ENCODE assay signal across 7 cellular contexts in the genomic region with DNA sequence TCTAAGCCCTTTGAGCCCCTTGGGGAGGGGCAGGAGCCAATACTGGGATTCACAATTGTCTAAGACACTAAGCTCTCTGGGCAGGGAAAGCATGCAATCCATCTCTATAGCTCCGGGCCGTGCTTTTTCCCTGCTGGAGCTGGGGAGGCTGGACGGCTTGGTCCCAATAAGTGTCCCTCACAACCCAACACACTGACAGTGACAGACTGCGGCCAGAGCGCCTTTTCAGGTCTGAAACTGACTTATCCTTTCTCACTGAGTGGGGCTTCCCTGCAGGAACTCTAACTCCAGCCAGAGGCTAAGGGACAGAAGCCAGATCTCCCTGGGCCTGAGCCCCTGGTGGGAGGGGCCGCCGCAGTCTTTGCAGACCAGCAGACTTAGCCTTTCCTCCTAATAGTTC.
"Had no signal": no experiment of that assay in that cellular context is flagged by ENCODE, and none has a peak within 500 bp of the region (broad histone marks: within the 10 kb centered on the region; RNA-seq: fewer than 3 reads in every experiment).

No MANE protein-coding gene starts in this region.

- ATAC-seq: GM12878 had no signal

- DNase-seq: GDM1, GF-D8 had no signal

- H3K4me3 ChIP-seq: GM12878 had no signal

- FAIRE-seq: G401.6, GM12878, GM12891, GM12892, GM18507 had no signal
